In the genomic region with DNA sequence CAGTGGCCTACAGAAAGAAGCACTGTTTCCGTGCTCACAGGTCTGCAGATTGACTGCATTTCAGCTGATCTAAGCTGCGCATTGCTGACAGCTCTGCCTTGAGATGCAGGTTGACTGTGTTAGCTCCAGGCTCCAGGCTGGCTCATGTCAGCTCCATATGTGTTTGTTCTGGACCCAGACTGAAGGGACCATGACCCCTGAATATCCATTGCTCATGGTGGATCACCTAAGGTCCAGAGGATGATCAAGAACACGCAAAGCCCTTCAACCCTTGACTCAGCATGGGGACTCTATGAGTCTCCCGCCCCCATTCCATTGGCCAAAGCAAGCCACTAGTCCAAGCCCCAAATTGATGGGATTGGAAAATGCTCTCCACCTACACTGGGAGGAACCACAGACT, we compare ENCODE assay signal across 1 cellular context.
TF ChIP-seq lines count a peak whose summit lies in the region.

No MANE protein-coding gene starts in this region.

TF ChIP-seq in neural cell, 6 proteins besides CTCF, POLR2A, EP300 and RAD21:
- TF ChIP-seq SMC3 (conservative IDR thresholded peaks at IDR 0.05; ENCODE audit: poor library complexity) (no peak), EZH2 (IDR thresholded peaks at IDR 0.05; ENCODE audit: borderline replicate concordance, insufficient read depth, low read length, poor library complexity, severe bottlenecking) (no peak), POLR2AphosphoS5 (IDR thresholded peaks at IDR 0.05) (peak; percentile 40)
- TF ChIP-seq, protein P1, sequence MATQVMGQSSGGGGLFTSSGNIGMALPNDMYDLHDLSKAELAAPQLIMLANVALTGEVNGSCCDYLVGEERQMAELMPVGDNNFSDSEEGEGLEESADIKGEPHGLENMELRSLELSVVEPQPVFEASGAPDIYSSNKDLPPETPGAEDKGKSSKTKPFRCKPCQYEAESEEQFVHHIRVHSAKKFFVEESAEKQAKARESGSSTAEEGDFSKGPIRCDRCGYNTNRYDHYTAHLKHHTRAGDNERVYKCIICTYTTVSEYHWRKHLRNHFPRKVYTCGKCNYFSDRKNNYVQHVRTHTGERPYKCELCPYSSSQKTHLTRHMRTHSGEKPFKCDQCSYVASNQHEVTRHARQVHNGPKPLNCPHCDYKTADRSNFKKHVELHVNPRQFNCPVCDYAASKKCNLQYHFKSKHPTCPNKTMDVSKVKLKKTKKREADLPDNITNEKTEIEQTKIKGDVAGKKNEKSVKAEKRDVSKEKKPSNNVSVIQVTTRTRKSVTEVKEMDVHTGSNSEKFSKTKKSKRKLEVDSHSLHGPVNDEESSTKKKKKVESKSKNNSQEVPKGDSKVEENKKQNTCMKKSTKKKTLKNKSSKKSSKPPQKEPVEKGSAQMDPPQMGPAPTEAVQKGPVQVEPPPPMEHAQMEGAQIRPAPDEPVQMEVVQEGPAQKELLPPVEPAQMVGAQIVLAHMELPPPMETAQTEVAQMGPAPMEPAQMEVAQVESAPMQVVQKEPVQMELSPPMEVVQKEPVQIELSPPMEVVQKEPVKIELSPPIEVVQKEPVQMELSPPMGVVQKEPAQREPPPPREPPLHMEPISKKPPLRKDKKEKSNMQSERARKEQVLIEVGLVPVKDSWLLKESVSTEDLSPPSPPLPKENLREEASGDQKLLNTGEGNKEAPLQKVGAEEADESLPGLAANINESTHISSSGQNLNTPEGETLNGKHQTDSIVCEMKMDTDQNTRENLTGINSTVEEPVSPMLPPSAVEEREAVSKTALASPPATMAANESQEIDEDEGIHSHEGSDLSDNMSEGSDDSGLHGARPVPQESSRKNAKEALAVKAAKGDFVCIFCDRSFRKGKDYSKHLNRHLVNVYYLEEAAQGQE (IDR thresholded peaks at IDR 0.05; ENCODE audit: borderline replicate concordance): no peak
